In the genomic region with DNA sequence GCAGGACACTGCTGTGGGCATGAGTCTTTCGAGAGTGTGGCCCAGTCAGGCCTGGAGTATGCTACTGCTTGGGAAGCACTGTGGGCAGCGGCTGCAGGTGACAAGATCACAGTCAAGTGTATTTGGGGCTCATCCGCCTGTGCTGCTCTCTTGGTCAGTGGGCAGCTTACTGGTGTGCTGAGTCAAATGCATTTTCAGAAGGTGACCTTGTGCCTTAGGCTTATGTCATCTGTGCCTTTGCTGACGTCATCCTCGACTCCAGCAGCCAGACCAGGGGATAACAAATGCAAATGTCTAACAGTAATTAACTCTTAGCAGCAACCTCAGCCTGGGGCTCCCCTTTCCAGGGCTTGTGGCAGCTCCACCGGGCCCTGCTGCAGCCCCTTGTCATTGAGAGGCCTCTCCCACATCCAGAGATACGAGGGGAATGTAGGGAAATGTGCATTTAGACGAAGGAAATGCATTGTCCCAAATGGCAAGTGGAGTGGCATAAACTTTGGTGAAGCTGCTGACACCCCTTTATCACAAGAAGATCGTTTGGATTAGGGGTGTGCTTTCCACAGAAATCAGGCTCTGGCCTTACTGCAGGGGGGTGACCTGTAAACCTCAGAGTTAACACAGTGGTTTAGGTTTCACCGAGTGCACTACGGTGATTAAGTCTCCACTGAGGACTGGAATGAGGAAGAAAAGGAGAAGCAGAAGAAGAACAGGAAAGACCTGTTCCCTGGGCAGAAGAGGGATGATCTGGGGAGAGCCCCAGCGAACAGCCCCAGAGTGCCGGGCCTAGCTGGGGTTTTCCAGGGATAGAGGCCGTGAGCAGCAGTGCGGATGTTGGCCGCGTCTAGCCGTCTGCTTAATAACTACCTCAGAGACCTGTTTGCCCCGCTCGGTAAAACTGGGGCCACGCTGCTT, we compare ENCODE assay signal across 1 cellular context.
TF ChIP-seq lines count a peak whose summit lies in the region.

No MANE protein-coding gene starts in this region.

TF ChIP-seq in GM12878, 131 proteins besides CTCF, POLR2A, EP300 and RAD21:
- TF ChIP-seq, protein P1, sequence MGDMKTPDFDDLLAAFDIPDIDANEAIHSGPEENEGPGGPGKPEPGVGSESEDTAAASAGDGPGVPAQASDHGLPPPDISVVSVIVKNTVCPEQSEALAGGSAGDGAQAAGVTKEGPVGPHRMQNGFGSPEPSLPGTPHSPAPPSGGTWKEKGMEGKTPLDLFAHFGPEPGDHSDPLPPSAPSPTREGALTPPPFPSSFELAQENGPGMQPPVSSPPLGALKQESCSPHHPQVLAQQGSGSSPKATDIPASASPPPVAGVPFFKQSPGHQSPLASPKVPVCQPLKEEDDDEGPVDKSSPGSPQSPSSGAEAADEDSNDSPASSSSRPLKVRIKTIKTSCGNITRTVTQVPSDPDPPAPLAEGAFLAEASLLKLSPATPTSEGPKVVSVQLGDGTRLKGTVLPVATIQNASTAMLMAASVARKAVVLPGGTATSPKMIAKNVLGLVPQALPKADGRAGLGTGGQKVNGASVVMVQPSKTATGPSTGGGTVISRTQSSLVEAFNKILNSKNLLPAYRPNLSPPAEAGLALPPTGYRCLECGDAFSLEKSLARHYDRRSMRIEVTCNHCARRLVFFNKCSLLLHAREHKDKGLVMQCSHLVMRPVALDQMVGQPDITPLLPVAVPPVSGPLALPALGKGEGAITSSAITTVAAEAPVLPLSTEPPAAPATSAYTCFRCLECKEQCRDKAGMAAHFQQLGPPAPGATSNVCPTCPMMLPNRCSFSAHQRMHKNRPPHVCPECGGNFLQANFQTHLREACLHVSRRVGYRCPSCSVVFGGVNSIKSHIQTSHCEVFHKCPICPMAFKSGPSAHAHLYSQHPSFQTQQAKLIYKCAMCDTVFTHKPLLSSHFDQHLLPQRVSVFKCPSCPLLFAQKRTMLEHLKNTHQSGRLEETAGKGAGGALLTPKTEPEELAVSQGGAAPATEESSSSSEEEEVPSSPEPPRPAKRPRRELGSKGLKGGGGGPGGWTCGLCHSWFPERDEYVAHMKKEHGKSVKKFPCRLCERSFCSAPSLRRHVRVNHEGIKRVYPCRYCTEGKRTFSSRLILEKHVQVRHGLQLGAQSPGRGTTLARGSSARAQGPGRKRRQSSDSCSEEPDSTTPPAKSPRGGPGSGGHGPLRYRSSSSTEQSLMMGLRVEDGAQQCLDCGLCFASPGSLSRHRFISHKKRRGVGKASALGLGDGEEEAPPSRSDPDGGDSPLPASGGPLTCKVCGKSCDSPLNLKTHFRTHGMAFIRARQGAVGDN (IDR thresholded peaks at IDR 0.05): 0 out of 2 replicates have a peak, but pooled peaks have one; percentile 13
- TF ChIP-seq IKZF1 (conservative IDR thresholded peaks at IDR 0.05): peak; percentile 71
- TF ChIP-seq, protein P2, sequence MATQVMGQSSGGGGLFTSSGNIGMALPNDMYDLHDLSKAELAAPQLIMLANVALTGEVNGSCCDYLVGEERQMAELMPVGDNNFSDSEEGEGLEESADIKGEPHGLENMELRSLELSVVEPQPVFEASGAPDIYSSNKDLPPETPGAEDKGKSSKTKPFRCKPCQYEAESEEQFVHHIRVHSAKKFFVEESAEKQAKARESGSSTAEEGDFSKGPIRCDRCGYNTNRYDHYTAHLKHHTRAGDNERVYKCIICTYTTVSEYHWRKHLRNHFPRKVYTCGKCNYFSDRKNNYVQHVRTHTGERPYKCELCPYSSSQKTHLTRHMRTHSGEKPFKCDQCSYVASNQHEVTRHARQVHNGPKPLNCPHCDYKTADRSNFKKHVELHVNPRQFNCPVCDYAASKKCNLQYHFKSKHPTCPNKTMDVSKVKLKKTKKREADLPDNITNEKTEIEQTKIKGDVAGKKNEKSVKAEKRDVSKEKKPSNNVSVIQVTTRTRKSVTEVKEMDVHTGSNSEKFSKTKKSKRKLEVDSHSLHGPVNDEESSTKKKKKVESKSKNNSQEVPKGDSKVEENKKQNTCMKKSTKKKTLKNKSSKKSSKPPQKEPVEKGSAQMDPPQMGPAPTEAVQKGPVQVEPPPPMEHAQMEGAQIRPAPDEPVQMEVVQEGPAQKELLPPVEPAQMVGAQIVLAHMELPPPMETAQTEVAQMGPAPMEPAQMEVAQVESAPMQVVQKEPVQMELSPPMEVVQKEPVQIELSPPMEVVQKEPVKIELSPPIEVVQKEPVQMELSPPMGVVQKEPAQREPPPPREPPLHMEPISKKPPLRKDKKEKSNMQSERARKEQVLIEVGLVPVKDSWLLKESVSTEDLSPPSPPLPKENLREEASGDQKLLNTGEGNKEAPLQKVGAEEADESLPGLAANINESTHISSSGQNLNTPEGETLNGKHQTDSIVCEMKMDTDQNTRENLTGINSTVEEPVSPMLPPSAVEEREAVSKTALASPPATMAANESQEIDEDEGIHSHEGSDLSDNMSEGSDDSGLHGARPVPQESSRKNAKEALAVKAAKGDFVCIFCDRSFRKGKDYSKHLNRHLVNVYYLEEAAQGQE (IDR thresholded peaks at IDR 0.05; ENCODE audit: low read depth, low read length): no peak
- peak; percentile 95 for TF ChIP-seq ESRRA (IDR thresholded peaks at IDR 0.05; ENCODE audit: low read length)
- peak; percentile 29 to 68; a peak in 2 of 4 replicates for TF ChIP-seq BHLHE40 (IDR thresholded peaks at IDR 0.05; ENCODE audit: borderline replicate concordance in 1 of 2, low read depth in 2 of 2, low read length in 1 of 2)
- TF ChIP-seq, protein P3, sequence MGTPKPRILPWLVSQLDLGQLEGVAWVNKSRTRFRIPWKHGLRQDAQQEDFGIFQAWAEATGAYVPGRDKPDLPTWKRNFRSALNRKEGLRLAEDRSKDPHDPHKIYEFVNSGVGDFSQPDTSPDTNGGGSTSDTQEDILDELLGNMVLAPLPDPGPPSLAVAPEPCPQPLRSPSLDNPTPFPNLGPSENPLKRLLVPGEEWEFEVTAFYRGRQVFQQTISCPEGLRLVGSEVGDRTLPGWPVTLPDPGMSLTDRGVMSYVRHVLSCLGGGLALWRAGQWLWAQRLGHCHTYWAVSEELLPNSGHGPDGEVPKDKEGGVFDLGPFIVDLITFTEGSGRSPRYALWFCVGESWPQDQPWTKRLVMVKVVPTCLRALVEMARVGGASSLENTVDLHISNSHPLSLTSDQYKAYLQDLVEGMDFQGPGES (IDR thresholded peaks at IDR 0.05): no peak
- TF ChIP-seq RUNX3 (IDR thresholded peaks at IDR 0.05; ENCODE audit: low read length): peak; percentile 42
- peak; percentile 89 for TF ChIP-seq CREB1 (IDR thresholded peaks at IDR 0.05; ENCODE audit: low read depth)
- TF ChIP-seq IKZF2 (IDR thresholded peaks at IDR 0.05): peak; percentile 75 to 78
- no peak for TF ChIP-seq POLR2AphosphoS5 (IDR thresholded peaks at IDR 0.05; ENCODE audit: low read length)
- peak; percentile 74; the same call in 1 of the 3 replicates for TF ChIP-seq POU2F2 (IDR thresholded peaks at IDR 0.05; ENCODE audit: borderline replicate concordance, low read depth, low read length)
- peak; percentile 94 for TF ChIP-seq ATF7 (IDR thresholded peaks at IDR 0.05; ENCODE audit: low read depth)
- peak; percentile 89 for TF ChIP-seq EED (IDR thresholded peaks at IDR 0.05; ENCODE audit: low read depth)
- TF ChIP-seq SREBF2 (IDR thresholded peaks at IDR 0.05; ENCODE audit: low read length): no peak
- TF ChIP-seq, protein P4, sequence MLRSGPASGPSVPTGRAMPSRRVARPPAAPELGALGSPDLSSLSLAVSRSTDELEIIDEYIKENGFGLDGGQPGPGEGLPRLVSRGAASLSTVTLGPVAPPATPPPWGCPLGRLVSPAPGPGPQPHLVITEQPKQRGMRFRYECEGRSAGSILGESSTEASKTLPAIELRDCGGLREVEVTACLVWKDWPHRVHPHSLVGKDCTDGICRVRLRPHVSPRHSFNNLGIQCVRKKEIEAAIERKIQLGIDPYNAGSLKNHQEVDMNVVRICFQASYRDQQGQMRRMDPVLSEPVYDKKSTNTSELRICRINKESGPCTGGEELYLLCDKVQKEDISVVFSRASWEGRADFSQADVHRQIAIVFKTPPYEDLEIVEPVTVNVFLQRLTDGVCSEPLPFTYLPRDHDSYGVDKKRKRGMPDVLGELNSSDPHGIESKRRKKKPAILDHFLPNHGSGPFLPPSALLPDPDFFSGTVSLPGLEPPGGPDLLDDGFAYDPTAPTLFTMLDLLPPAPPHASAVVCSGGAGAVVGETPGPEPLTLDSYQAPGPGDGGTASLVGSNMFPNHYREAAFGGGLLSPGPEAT (IDR thresholded peaks at IDR 0.05; ENCODE audit: low read depth): peak; percentile 66; the same call in 1 of the 2 replicates
- TF ChIP-seq NR2F1 (conservative IDR thresholded peaks at IDR 0.05): peak; percentile 78; the same call in 1 of the 2 replicates
- TF ChIP-seq LARP7 (IDR thresholded peaks at IDR 0.05): no peak
- TF ChIP-seq GABPA (IDR thresholded peaks at IDR 0.05; ENCODE audit: low read depth): no peak
- TF ChIP-seq KLF5 (IDR thresholded peaks at IDR 0.05; ENCODE audit: partially characterized antibody): no peak
- no peak for TF ChIP-seq NRF1 (conservative IDR thresholded peaks at IDR 0.05; ENCODE audit: low read depth, low read length)
- TF ChIP-seq, protein P5, sequence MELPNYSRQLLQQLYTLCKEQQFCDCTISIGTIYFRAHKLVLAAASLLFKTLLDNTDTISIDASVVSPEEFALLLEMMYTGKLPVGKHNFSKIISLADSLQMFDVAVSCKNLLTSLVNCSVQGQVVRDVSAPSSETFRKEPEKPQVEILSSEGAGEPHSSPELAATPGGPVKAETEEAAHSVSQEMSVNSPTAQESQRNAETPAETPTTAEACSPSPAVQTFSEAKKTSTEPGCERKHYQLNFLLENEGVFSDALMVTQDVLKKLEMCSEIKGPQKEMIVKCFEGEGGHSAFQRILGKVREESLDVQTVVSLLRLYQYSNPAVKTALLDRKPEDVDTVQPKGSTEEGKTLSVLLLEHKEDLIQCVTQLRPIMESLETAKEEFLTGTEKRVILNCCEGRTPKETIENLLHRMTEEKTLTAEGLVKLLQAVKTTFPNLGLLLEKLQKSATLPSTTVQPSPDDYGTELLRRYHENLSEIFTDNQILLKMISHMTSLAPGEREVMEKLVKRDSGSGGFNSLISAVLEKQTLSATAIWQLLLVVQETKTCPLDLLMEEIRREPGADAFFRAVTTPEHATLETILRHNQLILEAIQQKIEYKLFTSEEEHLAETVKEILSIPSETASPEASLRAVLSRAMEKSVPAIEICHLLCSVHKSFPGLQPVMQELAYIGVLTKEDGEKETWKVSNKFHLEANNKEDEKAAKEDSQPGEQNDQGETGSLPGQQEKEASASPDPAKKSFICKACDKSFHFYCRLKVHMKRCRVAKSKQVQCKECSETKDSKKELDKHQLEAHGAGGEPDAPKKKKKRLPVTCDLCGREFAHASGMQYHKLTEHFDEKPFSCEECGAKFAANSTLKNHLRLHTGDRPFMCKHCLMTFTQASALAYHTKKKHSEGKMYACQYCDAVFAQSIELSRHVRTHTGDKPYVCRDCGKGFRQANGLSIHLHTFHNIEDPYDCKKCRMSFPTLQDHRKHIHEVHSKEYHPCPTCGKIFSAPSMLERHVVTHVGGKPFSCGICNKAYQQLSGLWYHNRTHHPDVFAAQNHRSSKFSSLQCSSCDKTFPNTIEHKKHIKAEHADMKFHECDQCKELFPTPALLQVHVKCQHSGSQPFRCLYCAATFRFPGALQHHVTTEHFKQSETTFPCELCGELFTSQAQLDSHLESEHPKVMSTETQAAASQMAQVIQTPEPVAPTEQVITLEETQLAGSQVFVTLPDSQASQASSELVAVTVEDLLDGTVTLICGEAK (IDR thresholded peaks at IDR 0.05; ENCODE audit: borderline replicate concordance): no peak
- TF ChIP-seq ZNF622 (IDR thresholded peaks at IDR 0.05): no peak
- peak; percentile 88 for TF ChIP-seq CREM (IDR thresholded peaks at IDR 0.05; ENCODE audit: low read depth)
- TF ChIP-seq NFIC (IDR thresholded peaks at IDR 0.05; ENCODE audit: low read depth, low read length): 0 out of 2 replicates have a peak, but pooled peaks have one; percentile 14
- 0 out of 2 replicates have a peak, but pooled peaks have one; percentile 8 for TF ChIP-seq CBFB (IDR thresholded peaks at IDR 0.05; ENCODE audit: low read depth)
- peak; percentile 38; the same call in 1 of the 2 replicates for TF ChIP-seq MTA2 (IDR thresholded peaks at IDR 0.05; ENCODE audit: low read depth)
- TF ChIP-seq SMARCA5 (IDR thresholded peaks at IDR 0.05): 0 out of 2 replicates have a peak, but pooled peaks have one; percentile 22
